Comparison of ENCODE assay signal across 15 cellular contexts in the genomic region with DNA sequence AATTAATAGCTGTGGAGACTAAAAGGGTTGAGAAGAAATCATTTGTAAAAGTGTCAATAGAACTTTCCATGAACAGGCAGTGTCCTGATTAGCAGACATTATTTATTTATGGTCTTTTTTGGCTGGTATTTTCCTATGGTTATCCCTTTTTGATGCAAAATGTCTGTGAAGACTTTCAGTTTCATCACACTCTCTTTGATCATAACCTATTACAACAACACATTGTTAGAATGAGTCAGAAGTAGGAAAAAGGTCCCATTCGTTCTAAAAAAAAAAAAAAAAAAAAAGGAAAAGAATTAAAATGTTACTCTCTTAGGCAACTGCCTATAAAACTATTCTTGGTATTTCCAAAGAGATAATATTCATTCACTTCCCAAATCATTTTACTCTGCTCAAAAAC.
DNase-seq lines count a peak whose midpoint lies in the region; ATAC-seq and TF ChIP-seq lines count a peak whose summit lies in the region.
"Had no signal": no experiment of that assay in that cellular context is flagged by ENCODE, and none has a peak within 500 bp of the region (broad histone marks: within the 10 kb centered on the region; RNA-seq: fewer than 3 reads in every experiment).

No MANE protein-coding gene starts in this region.

- no peaks in the 10 kb centered on the region for H3K9me3 Mint-ChIP-seq in activated CD8-positive, alpha-beta T cell treated with anti-CD3 and anti-CD28 coated beads for 36 hours
- no peaks in the 10 kb centered on the region for H3K9me3 Mint-ChIP-seq in activated CD8-positive, alpha-beta T cell treated with anti-CD3 and anti-CD28 coated beads, Interleukin-2, amount 10 ng/mL, durations not matched to agents 7 days and 5 days (ENCODE audit: insufficient read depth)
- no peaks in the 10 kb centered on the region for H3K9me3 Mint-ChIP-seq in progenitor cell of endocrine pancreas (ENCODE audit: low read depth)
- H3K9me3 Mint-ChIP-seq: activated naive CD8-positive, alpha-beta T cell treated with anti-CD3 and anti-CD28 coated beads, Interleukin-2, amount 10 ng/mL, durations not matched to agents 7 days and 5 days had no signal

- peak overlapping the region; percentile 64 for H3K27ac ChIP-seq in PC-9
- no peak overlapping the region for H3K27ac ChIP-seq in fibroblast of lung (ENCODE audit: insufficient read depth, low read length)
- H3K27ac ChIP-seq: esophagus squamous epithelium, suprapubic skin had no signal

- no peak overlapping the region for H3K4me3 ChIP-seq in PC-9
- no peak overlapping the region for H3K4me3 ChIP-seq in fibroblast of lung (replicated peaks in 1 of 4; ENCODE audit: control extremely low read depth in 1 of 4, insufficient read depth in 1 of 4, low read depth in 3 of 4, low read length in 4 of 4)
- H3K4me3 ChIP-seq: esophagus squamous epithelium, suprapubic skin had no signal

- H3K4me1 ChIP-seq in PC-9 (replicated peaks; ENCODE audit: insufficient read depth) (peaks cover 19% of the 10 kb centered on the region), fibroblast of lung (ENCODE audit: control insufficient read depth, extremely low read depth, insufficient read depth, low read length) (no peaks in the 10 kb centered on the region)
- H3K4me1 ChIP-seq: esophagus squamous epithelium, suprapubic skin had no signal

- H3K36me3 ChIP-seq in PC-9 (ENCODE audit: low read depth) = no peaks in the 10 kb centered on the region
- no peaks in the 10 kb centered on the region for H3K36me3 ChIP-seq in fibroblast of lung (ENCODE audit: control insufficient read depth, insufficient read depth, low read length)

- peak; percentile 47 for ATAC-seq in activated CD8-positive, alpha-beta T cell treated with anti-CD3 and anti-CD28 coated beads for 36 hours
- ATAC-seq in activated CD8-positive, alpha-beta T cell treated with anti-CD3 and anti-CD28 coated beads, Interleukin-2, amount 10 ng/mL, durations not matched to agents 7 days and 5 days = no peak
- peak; percentile 59 for ATAC-seq in stimulated activated naive CD8-positive, alpha-beta T cell treated with anti-CD3 and anti-CD28 coated beads, Interleukin-15, Interleukin-2, amounts not matched to agents 100 U/mL and 50 U/mL, for 24 hours

- BruUV-seq in PC-9 (replicated peaks; lab: Mats Ljungman, UMichigan) = no TSS peak

- no peaks in the 10 kb centered on the region for H3K9me2 ChIP-seq in PC-9 (ENCODE audit: insufficient read depth)

- H3K36me3 Mint-ChIP-seq in activated CD8-positive, alpha-beta T cell treated with anti-CD3 and anti-CD28 coated beads for 36 hours (ENCODE audit: low read depth) = peaks cover 5% of the 10 kb centered on the region
- H3K36me3 Mint-ChIP-seq in activated CD8-positive, alpha-beta T cell treated with anti-CD3 and anti-CD28 coated beads, Interleukin-2, amount 10 ng/mL, durations not matched to agents 7 days and 5 days (ENCODE audit: low read depth) = no peaks in the 10 kb centered on the region
- H3K36me3 Mint-ChIP-seq in progenitor cell of endocrine pancreas (ENCODE audit: insufficient read depth) = peaks cover 6% of the 10 kb centered on the region
- H3K36me3 Mint-ChIP-seq: activated naive CD8-positive, alpha-beta T cell treated with anti-CD3 and anti-CD28 coated beads, Interleukin-2, amount 10 ng/mL, durations not matched to agents 7 days and 5 days had no signal

- H3K4me2 ChIP-seq in PC-9 = peak overlapping the region; percentile 24; the same call in 1 of the 2 replicates
- H3K4me2 ChIP-seq in fibroblast of lung (ENCODE audit: extremely low read depth, insufficient read depth, low read length) = no peak overlapping the region

- no peaks in the 10 kb centered on the region for H3K27me3 Mint-ChIP-seq in activated CD8-positive, alpha-beta T cell treated with anti-CD3 and anti-CD28 coated beads for 36 hours
- no peaks in the 10 kb centered on the region for H3K27me3 Mint-ChIP-seq in activated CD8-positive, alpha-beta T cell treated with anti-CD3 and anti-CD28 coated beads, Interleukin-2, amount 10 ng/mL, durations not matched to agents 7 days and 5 days (ENCODE audit: low read depth)
- H3K27me3 Mint-ChIP-seq in progenitor cell of endocrine pancreas = no peaks in the 10 kb centered on the region
- H3K27me3 Mint-ChIP-seq: activated naive CD8-positive, alpha-beta T cell treated with anti-CD3 and anti-CD28 coated beads, Interleukin-2, amount 10 ng/mL, durations not matched to agents 7 days and 5 days had no signal

- H3F3A ChIP-seq in PC-9 (ENCODE audit: insufficient read depth, low read depth) = peaks cover 4% of the 10 kb centered on the region; the same call in 1 of the 2 replicates

- no peak overlapping the region for H3K4me3 Mint-ChIP-seq in activated CD8-positive, alpha-beta T cell treated with anti-CD3 and anti-CD28 coated beads for 36 hours
- no peak overlapping the region for H3K4me3 Mint-ChIP-seq in activated CD8-positive, alpha-beta T cell treated with anti-CD3 and anti-CD28 coated beads, Interleukin-2, amount 10 ng/mL, durations not matched to agents 7 days and 5 days
- H3K4me3 Mint-ChIP-seq in progenitor cell of endocrine pancreas (ENCODE audit: low read depth) = no peak overlapping the region
- H3K4me3 Mint-ChIP-seq: activated naive CD8-positive, alpha-beta T cell treated with anti-CD3 and anti-CD28 coated beads, Interleukin-2, amount 10 ng/mL, durations not matched to agents 7 days and 5 days had no signal

- no peaks in the 10 kb centered on the region for H3K27me3 ChIP-seq in PC-9 (ENCODE audit: insufficient read depth, low read depth)
- no peaks in the 10 kb centered on the region for H3K27me3 ChIP-seq in fibroblast of lung (ENCODE audit: control insufficient read depth, insufficient read depth, low read length)
- H3K27me3 ChIP-seq: esophagus squamous epithelium, suprapubic skin had no signal

- no peak for DNase-seq in activated CD8-positive, alpha-beta T cell treated with anti-CD3 and anti-CD28 coated beads for 36 hours
- no peak for DNase-seq in activated CD8-positive, alpha-beta T cell treated with anti-CD3 and anti-CD28 coated beads, Interleukin-2, amount 10 ng/mL, durations not matched to agents 7 days and 5 days
- DNase-seq in PC-9 (peak in 1 of 2 experiments; percentile 57), fibroblast of lung (ENCODE audit: low read depth in 2 of 2) (peak; percentile 6 to 75), DMS153 (lab: John Stamatoyannopoulos, UW) (no peak), progenitor cell of endocrine pancreas (ENCODE audit: low spot score, unreplicated experiment) (no peak)
- DNase-seq in stimulated activated naive CD8-positive, alpha-beta T cell treated with anti-CD3 and anti-CD28 coated beads, Interleukin-15, Interleukin-2, amounts not matched to agents 100 U/mL and 50 U/mL, for 24 hours = no peak
- DNase-seq in activated CD4-positive, alpha-beta T cell treated with anti-CD3 and anti-CD28 coated beads for 4 hours = no peak
- DNase-seq: activated naive CD8-positive, alpha-beta T cell treated with anti-CD3 and anti-CD28 coated beads, Interleukin-2, amount 10 ng/mL, durations not matched to agents 7 days and 5 days; cortex of kidney; esophagus squamous epithelium; midbrain; NCI-H2171; nucleus accumbens had no signal

- H3K79me2 ChIP-seq in PC-9 (ENCODE audit: low read depth) = no peaks in the 10 kb centered on the region
- no peaks in the 10 kb centered on the region for H3K79me2 ChIP-seq in fibroblast of lung (ENCODE audit: control insufficient read depth, insufficient read depth, low read length)

- H4K20me1 ChIP-seq in PC-9 (ENCODE audit: insufficient read depth) = no peaks in the 10 kb centered on the region
- H4K20me1 ChIP-seq in fibroblast of lung (ENCODE audit: control insufficient read depth, extremely low read depth, insufficient read depth, low read length) = no peaks in the 10 kb centered on the region

- CTCF ChIA-PET in activated CD8-positive, alpha-beta T cell treated with anti-CD3 and anti-CD28 coated beads for 36 hours (lab: Charles Lee) = interaction anchor here (1.2 kb wide), 1 partner anchor 29 kb away, joined by 3 read pairs; no protein-coding TSS in a partner anchor
- CTCF ChIA-PET in activated CD8-positive, alpha-beta T cell treated with anti-CD3 and anti-CD28 coated beads, Interleukin-2, amount 10 ng/mL, durations not matched to agents 7 days and 5 days (lab: Charles Lee) = no interaction called here
- CTCF ChIA-PET in PC-9 (lab: Charles Lee) = interaction anchor here (0.6 to 0.7 kb wide), 2 partner anchors 97 to 170 kb away, joined by 4 to 6 read pairs; partner anchors contain the start of gene SEMA5B

- intact Hi-C loops in activated CD8-positive, alpha-beta T cell treated with anti-CD3 and anti-CD28 coated beads for 36 hours (cut with micrococcal nuclease) = no loop called here
- intact Hi-C loops in PC-9 (cut with micrococcal nuclease; ENCODE audit: unreplicated experiment) = loop anchor here (5.0 kb wide), 1 partner anchor 400 kb away; no protein-coding TSS in a partner anchor

- H3K27ac Mint-ChIP-seq in activated CD8-positive, alpha-beta T cell treated with anti-CD3 and anti-CD28 coated beads for 36 hours = no peak overlapping the region
- no peak overlapping the region for H3K27ac Mint-ChIP-seq in activated CD8-positive, alpha-beta T cell treated with anti-CD3 and anti-CD28 coated beads, Interleukin-2, amount 10 ng/mL, durations not matched to agents 7 days and 5 days
- H3K27ac Mint-ChIP-seq in progenitor cell of endocrine pancreas = no peak overlapping the region
- H3K27ac Mint-ChIP-seq: activated naive CD8-positive, alpha-beta T cell treated with anti-CD3 and anti-CD28 coated beads, Interleukin-2, amount 10 ng/mL, durations not matched to agents 7 days and 5 days had no signal

- H3K9ac ChIP-seq in fibroblast of lung (ENCODE audit: insufficient read depth, low read length) = no peak overlapping the region

- TF ChIP-seq CTCF in activated CD8-positive, alpha-beta T cell treated with anti-CD3 and anti-CD28 coated beads for 36 hours (IDR thresholded peaks at IDR 0.05) = no peak
- TF ChIP-seq CTCF in PC-9 (conservative IDR thresholded peaks at IDR 0.05) (no peak), fibroblast of lung (conservative IDR thresholded peaks at IDR 0.05 in 1 of 2, IDR thresholded peaks at IDR 0.05 in 1 of 2; ENCODE audit: low read depth in 1 of 2, low read length in 2 of 2) (no peak), progenitor cell of endocrine pancreas (IDR thresholded peaks at IDR 0.05; ENCODE audit: unreplicated experiment) (no peak)

- H3K4me1 Mint-ChIP-seq in activated CD8-positive, alpha-beta T cell treated with anti-CD3 and anti-CD28 coated beads for 36 hours (ENCODE audit: low read depth) = peaks cover 13% of the 10 kb centered on the region
- H3K4me1 Mint-ChIP-seq in activated CD8-positive, alpha-beta T cell treated with anti-CD3 and anti-CD28 coated beads, Interleukin-2, amount 10 ng/mL, durations not matched to agents 7 days and 5 days (ENCODE audit: low read depth) = no peaks in the 10 kb centered on the region
- H3K4me1 Mint-ChIP-seq in progenitor cell of endocrine pancreas (ENCODE audit: low read depth) = no peaks in the 10 kb centered on the region

- no peaks in the 10 kb centered on the region for H3K9me3 ChIP-seq in PC-9 (ENCODE audit: insufficient read depth, low read depth)
- no peaks in the 10 kb centered on the region for H3K9me3 ChIP-seq in fibroblast of lung (ENCODE audit: control insufficient read depth, insufficient read depth, low read depth, low read length)
- H3K9me3 ChIP-seq: esophagus squamous epithelium, suprapubic skin had no signal

- POLR2A ChIA-PET in activated CD8-positive, alpha-beta T cell treated with anti-CD3 and anti-CD28 coated beads for 36 hours (lab: Charles Lee) = no interaction called here
- POLR2A ChIA-PET in activated CD8-positive, alpha-beta T cell treated with anti-CD3 and anti-CD28 coated beads, Interleukin-2, amount 10 ng/mL, durations not matched to agents 7 days and 5 days (lab: Charles Lee) = no interaction called here
- POLR2A ChIA-PET in PC-9 (lab: Charles Lee; ENCODE audit: unreplicated experiment) = no interaction called here

- H2AFZ ChIP-seq in PC-9 = no peak overlapping the region
- H2AFZ ChIP-seq in fibroblast of lung (ENCODE audit: low read length) = no peak overlapping the region

Comparison
In these comparisons a context has a peak if more than half of its experiments do, and no peak if none do; other contexts are left out.
1. DNase-seq: peak in fibroblast of lung (2 of 2); none in activated CD8-positive, alpha-beta T cell treated with anti-CD3 and anti-CD28 coated beads for 36 hours (single experiment), activated CD8-positive, alpha-beta T cell treated with anti-CD3 and anti-CD28 coated beads, Interleukin-2, amount 10 ng/mL, durations not matched to agents 7 days and 5 days (single experiment), stimulated activated naive CD8-positive, alpha-beta T cell treated with anti-CD3 and anti-CD28 coated beads, Interleukin-15, Interleukin-2, amounts not matched to agents 100 U/mL and 50 U/mL, for 24 hours (single experiment), DMS153 (single experiment), progenitor cell of endocrine pancreas (single experiment) and activated CD4-positive, alpha-beta T cell treated with anti-CD3 and anti-CD28 coated beads for 4 hours (0 of 2).